In the genomic region with DNA sequence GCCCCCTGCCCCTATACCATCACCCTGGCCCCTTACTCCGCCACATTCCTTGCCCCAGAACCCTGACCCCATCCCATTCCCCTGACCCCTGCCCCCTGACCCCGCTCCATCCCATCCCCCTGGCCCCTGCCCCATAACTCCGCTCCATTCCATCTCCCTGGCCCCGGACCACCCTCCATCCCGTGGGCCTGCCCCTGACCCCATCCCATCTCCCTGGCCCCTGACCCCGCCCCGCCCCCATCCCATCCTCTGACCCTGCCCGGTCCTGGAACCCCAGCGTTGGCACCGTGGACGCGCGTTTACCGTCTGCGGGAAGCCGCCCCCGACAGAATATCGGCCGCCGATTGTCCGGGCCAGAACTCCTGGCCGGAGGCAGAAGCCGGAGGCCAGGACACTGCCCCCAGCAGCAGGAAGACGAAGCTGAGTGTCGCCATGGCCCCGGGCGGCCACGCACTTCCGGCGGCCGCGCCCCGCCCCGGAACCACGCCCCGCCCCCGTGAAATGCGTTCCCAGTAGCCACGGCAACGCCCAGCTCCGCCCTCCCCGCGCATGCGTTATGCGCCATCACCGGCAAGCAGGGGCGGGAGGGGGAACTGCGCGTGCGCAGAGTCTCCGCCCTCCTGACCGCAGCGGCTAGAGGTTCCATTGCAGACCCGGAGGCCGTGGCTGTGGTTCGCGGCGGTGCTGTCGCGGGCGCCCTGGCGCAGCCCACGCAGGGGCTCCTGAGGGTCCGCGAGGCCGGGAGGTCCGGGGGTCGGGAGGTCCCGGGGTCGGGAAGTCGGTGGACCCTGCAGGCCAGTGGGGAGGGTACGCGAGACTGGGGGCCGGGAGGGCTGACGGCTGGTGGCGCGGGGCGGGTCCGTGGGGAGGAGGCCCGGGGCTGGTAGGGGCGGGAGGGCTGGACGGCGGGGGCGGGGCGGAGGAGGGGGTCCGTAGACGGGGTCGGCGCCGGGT, we compare ENCODE assay signal across 8 cellular contexts. TPM values are rescaled to one million over a fixed set of nuclear protein-coding genes. Genes with fewer than 3 reads are reported as not detected.
A peak's percentile ranks its signal among the peaks of the same experiment; 100 is the strongest.
DNase-seq lines count a peak whose midpoint lies in the region; ATAC-seq and TF ChIP-seq lines count a peak whose summit lies in the region.

A gene with protein sequence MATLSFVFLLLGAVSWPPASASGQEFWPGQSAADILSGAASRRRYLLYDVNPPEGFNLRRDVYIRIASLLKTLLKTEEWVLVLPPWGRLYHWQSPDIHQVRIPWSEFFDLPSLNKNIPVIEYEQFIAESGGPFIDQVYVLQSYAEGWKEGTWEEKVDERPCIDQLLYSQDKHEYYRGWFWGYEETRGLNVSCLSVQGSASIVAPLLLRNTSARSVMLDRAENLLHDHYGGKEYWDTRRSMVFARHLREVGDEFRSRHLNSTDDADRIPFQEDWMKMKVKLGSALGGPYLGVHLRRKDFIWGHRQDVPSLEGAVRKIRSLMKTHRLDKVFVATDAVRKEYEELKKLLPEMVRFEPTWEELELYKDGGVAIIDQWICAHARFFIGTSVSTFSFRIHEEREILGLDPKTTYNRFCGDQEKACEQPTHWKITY (minus strand): TSS at position 458 of the 954 bp plus-strand sequence. CDS start 24 bp downstream, at position 434.

- H3K9me2 ChIP-seq in neural cell (ENCODE audit: insufficient read depth, low read length) = no peaks in the 10 kb centered on the region

- peak; percentile 85 for ATAC-seq in stimulated activated naive CD8-positive, alpha-beta T cell treated with anti-CD3 and anti-CD28 coated beads, Interleukin-15, amount 100 ng/mL, for 72 hours

- H3K27me3 ChIP-seq in SJCRH30 (no peaks in the 10 kb centered on the region), neural cell (ENCODE audit: insufficient read depth, low read depth, low read length) (no peaks in the 10 kb centered on the region)

- H3K9me3 ChIP-seq in SJCRH30 (replicated peaks) (no peaks in the 10 kb centered on the region), neural cell (ENCODE audit: low read length) (no peaks in the 10 kb centered on the region)

- peak within 1 kb of the TSS; percentile 91 to 93 for H3K27ac Mint-ChIP-seq in stimulated activated naive CD8-positive, alpha-beta T cell treated with anti-CD3 and anti-CD28 coated beads, Interleukin-15, amount 100 ng/mL, for 72 hours

- H3K9ac ChIP-seq in neural cell (ENCODE audit: low read length) = peak within 1 kb of the TSS; percentile 85

- no peaks in the 10 kb centered on the region for H3F3A ChIP-seq in neural cell (ENCODE audit: insufficient read depth, low read length, poor library complexity, severe bottlenecking)

- CTCF ChIA-PET in HEK293T (lab: Yijun Ruan, JAX) = no interaction called here

- H3K4me1 ChIP-seq in SJCRH30 = peaks cover 2% of the 10 kb centered on the region; the same call in 1 of the 2 replicates

- peak within 1 kb of the TSS; percentile 75 for H3K4me2 ChIP-seq in neural cell (ENCODE audit: low read length)

- H3K79me2 ChIP-seq in neural cell (replicated peaks; ENCODE audit: insufficient read depth, low read length) = peaks cover 7% of the 10 kb centered on the region

- peak within 1 kb of the TSS; percentile 93 for H3K4me3 ChIP-seq in SJCRH30
- H3K4me3 ChIP-seq in neural cell (ENCODE audit: low read length) = peak within 1 kb of the TSS; percentile 84

- POLR2A ChIA-PET in HEK293T (lab: Yijun Ruan, JAX) = interaction anchor here (0.6 to 1.4 kb wide), 12 partner anchors 10 to 331 kb away, joined by 3 to 9 read pairs (median 3); no protein-coding TSS in a partner anchor

- no peak for TF ChIP-seq CTCF in neural cell (IDR thresholded peaks at IDR 0.05; ENCODE audit: poor library complexity, severe bottlenecking)

- H3K4me3 Mint-ChIP-seq in stimulated activated naive CD8-positive, alpha-beta T cell treated with anti-CD3 and anti-CD28 coated beads, Interleukin-15, amount 100 ng/mL, for 72 hours = peak within 1 kb of the TSS; percentile 81 to 89

- peak within 1 kb of the TSS; percentile 68 for H2AFZ ChIP-seq in neural cell (ENCODE audit: low read depth, low read length)

- H3K36me3 ChIP-seq in SJCRH30 (peaks cover 6% of the 10 kb centered on the region; the same call in 1 of the 2 replicates), neural cell (ENCODE audit: insufficient read depth, low read length) (no peaks in the 10 kb centered on the region)

- TF ChIP-seq EP300 in neural cell (conservative IDR thresholded peaks at IDR 0.05; ENCODE audit: poor library complexity, severe bottlenecking) = peak; percentile 18

- TF ChIP-seq RAD21 in neural cell (conservative IDR thresholded peaks at IDR 0.05) = peak; percentile 24

- DNase-seq in GDM1 (lab: John Stamatoyannopoulos, UW) (peak; percentile 94), HEK293T (ENCODE audit: extremely low spot score) (peak; percentile 100), MV-4-11 (lab: John Stamatoyannopoulos, UW) (peak; percentile 91), SJCRH30 (peak; percentile 95 to 97), activated gamma-delta T cell treated with Interleukin-2 at 50 U/mL for 16 hours (peak; percentile 99), fibroblast of the conjunctiva (ENCODE audit: low read depth) (peak; percentile 92)
- DNase-seq in stimulated activated naive CD8-positive, alpha-beta T cell treated with anti-CD3 and anti-CD28 coated beads, Interleukin-15, amount 100 ng/mL, for 72 hours = peak; percentile 98 to 99

- H3K4me1 Mint-ChIP-seq in stimulated activated naive CD8-positive, alpha-beta T cell treated with anti-CD3 and anti-CD28 coated beads, Interleukin-15, amount 100 ng/mL, for 72 hours = peaks cover 34% of the 10 kb centered on the region

- no peaks in the 10 kb centered on the region for H4K20me1 ChIP-seq in neural cell (ENCODE audit: insufficient read depth)

- no peaks in the 10 kb centered on the region for H3K9me3 Mint-ChIP-seq in stimulated activated naive CD8-positive, alpha-beta T cell treated with anti-CD3 and anti-CD28 coated beads, Interleukin-15, amount 100 ng/mL, for 72 hours

- peak within 1 kb of the TSS; percentile 45; the same call in 1 of the 2 replicates for H3K27ac ChIP-seq in SJCRH30
- peak within 1 kb of the TSS; percentile 81 for H3K27ac ChIP-seq in neural cell (ENCODE audit: low read length)

- H3K27me3 Mint-ChIP-seq in stimulated activated naive CD8-positive, alpha-beta T cell treated with anti-CD3 and anti-CD28 coated beads, Interleukin-15, amount 100 ng/mL, for 72 hours = no peaks in the 10 kb centered on the region

TF ChIP-seq in HEK293T, 16 proteins besides CTCF, POLR2A, EP300 and RAD21:
- TF ChIP-seq BHLHE40 (IDR thresholded peaks at IDR 0.05; ENCODE audit: borderline replicate concordance) = no peak
- no peak for TF ChIP-seq FOXM1 (IDR thresholded peaks at IDR 0.05; ENCODE audit: borderline replicate concordance)
- TF ChIP-seq ZNF384 (IDR thresholded peaks at IDR 0.05) = no peak
- no peak for TF ChIP-seq FOXK2 (IDR thresholded peaks at IDR 0.05)
- no peak for TF ChIP-seq ELF4 (IDR thresholded peaks at IDR 0.05)
- TF ChIP-seq SUZ12 (IDR thresholded peaks at IDR 0.05) = no peak
- TF ChIP-seq LEF1 (IDR thresholded peaks at IDR 0.05; ENCODE audit: borderline replicate concordance) = no peak
- TF ChIP-seq, protein P1, sequence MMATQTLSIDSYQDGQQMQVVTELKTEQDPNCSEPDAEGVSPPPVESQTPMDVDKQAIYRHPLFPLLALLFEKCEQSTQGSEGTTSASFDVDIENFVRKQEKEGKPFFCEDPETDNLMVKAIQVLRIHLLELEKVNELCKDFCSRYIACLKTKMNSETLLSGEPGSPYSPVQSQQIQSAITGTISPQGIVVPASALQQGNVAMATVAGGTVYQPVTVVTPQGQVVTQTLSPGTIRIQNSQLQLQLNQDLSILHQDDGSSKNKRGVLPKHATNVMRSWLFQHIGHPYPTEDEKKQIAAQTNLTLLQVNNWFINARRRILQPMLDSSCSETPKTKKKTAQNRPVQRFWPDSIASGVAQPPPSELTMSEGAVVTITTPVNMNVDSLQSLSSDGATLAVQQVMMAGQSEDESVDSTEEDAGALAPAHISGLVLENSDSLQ (IDR thresholded peaks at IDR 0.05) = no peak
- no peak for TF ChIP-seq CTBP1 (IDR thresholded peaks at IDR 0.05; ENCODE audit: borderline replicate concordance)
- no peak for TF ChIP-seq HDGF (IDR thresholded peaks at IDR 0.05; ENCODE audit: borderline replicate concordance)
- no peak for TF ChIP-seq SP1 (IDR thresholded peaks at IDR 0.05)
- no peak; the same call in 1 of the 2 replicates for TF ChIP-seq L3MBTL2 (conservative IDR thresholded peaks at IDR 0.05)
- no peak for TF ChIP-seq NFRKB (IDR thresholded peaks at IDR 0.05)
- TF ChIP-seq FOXA1 (IDR thresholded peaks at IDR 0.05) = no peak
- no peak for TF ChIP-seq ARNT (IDR thresholded peaks at IDR 0.05)
- no peak for TF ChIP-seq TARDBP (IDR thresholded peaks at IDR 0.05)

TF ChIP-seq in neural cell, 6 proteins besides CTCF, POLR2A, EP300 and RAD21 (continues in another document):
- TF ChIP-seq, protein P2, sequence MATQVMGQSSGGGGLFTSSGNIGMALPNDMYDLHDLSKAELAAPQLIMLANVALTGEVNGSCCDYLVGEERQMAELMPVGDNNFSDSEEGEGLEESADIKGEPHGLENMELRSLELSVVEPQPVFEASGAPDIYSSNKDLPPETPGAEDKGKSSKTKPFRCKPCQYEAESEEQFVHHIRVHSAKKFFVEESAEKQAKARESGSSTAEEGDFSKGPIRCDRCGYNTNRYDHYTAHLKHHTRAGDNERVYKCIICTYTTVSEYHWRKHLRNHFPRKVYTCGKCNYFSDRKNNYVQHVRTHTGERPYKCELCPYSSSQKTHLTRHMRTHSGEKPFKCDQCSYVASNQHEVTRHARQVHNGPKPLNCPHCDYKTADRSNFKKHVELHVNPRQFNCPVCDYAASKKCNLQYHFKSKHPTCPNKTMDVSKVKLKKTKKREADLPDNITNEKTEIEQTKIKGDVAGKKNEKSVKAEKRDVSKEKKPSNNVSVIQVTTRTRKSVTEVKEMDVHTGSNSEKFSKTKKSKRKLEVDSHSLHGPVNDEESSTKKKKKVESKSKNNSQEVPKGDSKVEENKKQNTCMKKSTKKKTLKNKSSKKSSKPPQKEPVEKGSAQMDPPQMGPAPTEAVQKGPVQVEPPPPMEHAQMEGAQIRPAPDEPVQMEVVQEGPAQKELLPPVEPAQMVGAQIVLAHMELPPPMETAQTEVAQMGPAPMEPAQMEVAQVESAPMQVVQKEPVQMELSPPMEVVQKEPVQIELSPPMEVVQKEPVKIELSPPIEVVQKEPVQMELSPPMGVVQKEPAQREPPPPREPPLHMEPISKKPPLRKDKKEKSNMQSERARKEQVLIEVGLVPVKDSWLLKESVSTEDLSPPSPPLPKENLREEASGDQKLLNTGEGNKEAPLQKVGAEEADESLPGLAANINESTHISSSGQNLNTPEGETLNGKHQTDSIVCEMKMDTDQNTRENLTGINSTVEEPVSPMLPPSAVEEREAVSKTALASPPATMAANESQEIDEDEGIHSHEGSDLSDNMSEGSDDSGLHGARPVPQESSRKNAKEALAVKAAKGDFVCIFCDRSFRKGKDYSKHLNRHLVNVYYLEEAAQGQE (IDR thresholded peaks at IDR 0.05; ENCODE audit: borderline replicate concordance) = peak; percentile 63
- peak; percentile 97 for TF ChIP-seq POLR2AphosphoS5 (IDR thresholded peaks at IDR 0.05)
- TF ChIP-seq MXI1 (conservative IDR thresholded peaks at IDR 0.05; ENCODE audit: poor library complexity, severe bottlenecking) = peak; percentile 89
- no peak for TF ChIP-seq EZH2 (IDR thresholded peaks at IDR 0.05; ENCODE audit: borderline replicate concordance, insufficient read depth, low read length, poor library complexity, severe bottlenecking)
- peak; percentile 37 for TF ChIP-seq SMC3 (conservative IDR thresholded peaks at IDR 0.05; ENCODE audit: poor library complexity)

RNA-seq across cellular contexts. Expression of the gene that starts here (rescaled TPM):
- total RNA-seq in SJCRH30 (2014; rRNA removed; shearing (Covaris generic)) = 15.2 and 16.5 TPM in 2 replicates
- 25.4 and 41.7 TPM in 2 replicates for polyA plus RNA-seq in neural cell
- 16.1 and 24.3 TPM in 2 replicates for polyA minus RNA-seq in neural cell

Comparison
In these comparisons a context has a peak if more than half of its experiments do, and no peak if none do; other contexts are left out.
1. Peak in every context shown above with its lines: DNase-seq, ATAC-seq, H3K4me3 ChIP-seq and H3K27ac ChIP-seq.